In the genomic region with DNA sequence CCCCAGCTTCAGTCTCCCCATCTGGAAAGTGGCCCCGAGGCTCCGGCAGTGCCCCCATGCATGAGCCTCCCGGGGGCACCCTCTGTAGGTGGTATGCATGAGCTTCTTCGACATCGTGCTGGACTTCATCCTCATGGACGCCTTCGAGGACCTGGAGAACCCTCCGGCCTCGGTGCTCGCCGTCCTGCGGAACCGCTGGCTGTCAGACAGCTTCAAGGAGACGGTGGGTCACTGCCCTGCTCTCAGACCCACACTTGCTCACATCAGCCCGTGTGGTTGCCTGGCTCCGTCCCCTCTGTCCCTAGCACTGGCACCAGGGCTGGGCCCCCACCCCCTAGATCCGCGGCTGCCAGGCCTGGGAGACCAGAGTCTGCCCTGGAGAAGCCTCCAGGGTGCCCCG, we compare ENCODE assay signal across 13 cellular contexts. TPM values are rescaled to one million over a fixed set of nuclear protein-coding genes. Genes with fewer than 3 reads are reported as not detected.
DNase-seq lines count a peak whose midpoint lies in the region; ATAC-seq and TF ChIP-seq lines count a peak whose summit lies in the region.
"Had no signal": no experiment of that assay in that cellular context is flagged by ENCODE, and none has a peak within 500 bp of the region (broad histone marks: within the 10 kb centered on the region; RNA-seq: fewer than 3 reads in every experiment).

No MANE protein-coding gene starts in this region.

- DNase-seq in activated CD4-positive, alpha-beta T cell treated with anti-CD3 and anti-CD28 coated beads, Interleukin-2, amount 10 ng/mL, durations not matched to agents 7 days and 5 days: no peak
- no peak for DNase-seq in activated CD4-positive, alpha-beta T cell treated with anti-CD3 and anti-CD28 coated beads for 1 hour
- DNase-seq in activated CD8-positive, alpha-beta T cell treated with anti-CD3 and anti-CD28 coated beads for 36 hours: no peak
- DNase-seq in naive thymus-derived CD8-positive, alpha-beta T cell: no peak
- DNase-seq in dermis blood vessel endothelial cell: no peak
- DNase-seq: adrenal gland, COR-L47, GF-D8, Karpas-422, mesendoderm, NCI-H1436 treated with DMSO at 0.1 percent for 48 hours, uterus had no signal

- no peaks in the 10 kb centered on the region for H3K27me3 Mint-ChIP-seq in activated CD4-positive, alpha-beta T cell treated with anti-CD3 and anti-CD28 coated beads, Interleukin-2, amount 10 ng/mL, durations not matched to agents 7 days and 5 days
- H3K27me3 Mint-ChIP-seq in activated CD8-positive, alpha-beta T cell treated with anti-CD3 and anti-CD28 coated beads for 36 hours: no peaks in the 10 kb centered on the region
- no peaks in the 10 kb centered on the region for H3K27me3 Mint-ChIP-seq in naive thymus-derived CD8-positive, alpha-beta T cell

- CTCF ChIA-PET in activated CD4-positive, alpha-beta T cell treated with anti-CD3 and anti-CD28 coated beads, Interleukin-2, amount 10 ng/mL, durations not matched to agents 7 days and 5 days (lab: Charles Lee): interaction anchor here (0.5 to 1.5 kb wide), 5 partner anchors 10 to 166 kb away, joined by 3 to 4 read pairs (median 3); a partner anchor contains a TSS
- CTCF ChIA-PET in activated CD8-positive, alpha-beta T cell treated with anti-CD3 and anti-CD28 coated beads for 36 hours (lab: Charles Lee): interaction anchor here (1.1 to 1.8 kb wide), 3 partner anchors 12 to 40 kb away, joined by 3 to 6 read pairs (median 5); a partner anchor contains a TSS

- no peaks in the 10 kb centered on the region for H3K9me3 Mint-ChIP-seq in activated CD4-positive, alpha-beta T cell treated with anti-CD3 and anti-CD28 coated beads, Interleukin-2, amount 10 ng/mL, durations not matched to agents 7 days and 5 days
- H3K9me3 Mint-ChIP-seq in activated CD8-positive, alpha-beta T cell treated with anti-CD3 and anti-CD28 coated beads for 36 hours: no peaks in the 10 kb centered on the region
- H3K9me3 Mint-ChIP-seq in naive thymus-derived CD8-positive, alpha-beta T cell: no peaks in the 10 kb centered on the region

- H3K36me3 Mint-ChIP-seq in activated CD4-positive, alpha-beta T cell treated with anti-CD3 and anti-CD28 coated beads, Interleukin-2, amount 10 ng/mL, durations not matched to agents 7 days and 5 days (ENCODE audit: low read depth): peaks cover 24% of the 10 kb centered on the region
- peaks cover 19% of the 10 kb centered on the region for H3K36me3 Mint-ChIP-seq in activated CD8-positive, alpha-beta T cell treated with anti-CD3 and anti-CD28 coated beads for 36 hours (ENCODE audit: low read depth)
- H3K36me3 Mint-ChIP-seq in naive thymus-derived CD8-positive, alpha-beta T cell: peaks cover 0 to 30% (median 2%) of the 10 kb centered on the region in 3 donors

- no peak for ATAC-seq in activated CD8-positive, alpha-beta T cell treated with anti-CD3 and anti-CD28 coated beads for 36 hours
- no peak for ATAC-seq in naive thymus-derived CD8-positive, alpha-beta T cell
- ATAC-seq in GM21360 (IDR thresholded peaks at IDR 0.05; ENCODE audit: unreplicated experiment): no peak

- POLR2A ChIA-PET in activated CD4-positive, alpha-beta T cell treated with anti-CD3 and anti-CD28 coated beads, Interleukin-2, amount 10 ng/mL, durations not matched to agents 7 days and 5 days (lab: Charles Lee): no interaction called here
- POLR2A ChIA-PET in activated CD8-positive, alpha-beta T cell treated with anti-CD3 and anti-CD28 coated beads for 36 hours (lab: Charles Lee): interaction anchor here (0.8 to 1.3 kb wide), 4 partner anchors 12 to 572 kb away, joined by 3 to 5 read pairs (median 4); a partner anchor contains a TSS
- POLR2A ChIA-PET in naive thymus-derived CD8-positive, alpha-beta T cell (lab: Charles Lee): interaction anchor here (1.2 to 3.4 kb wide), 5 partner anchors 12 to 344 kb away, joined by 3 to 39 read pairs (median 4); a partner anchor contains a TSS

- H3K27ac Mint-ChIP-seq in activated CD4-positive, alpha-beta T cell treated with anti-CD3 and anti-CD28 coated beads, Interleukin-2, amount 10 ng/mL, durations not matched to agents 7 days and 5 days: peak overlapping the region; percentile 91
- peak overlapping the region; percentile 85 for H3K27ac Mint-ChIP-seq in activated CD8-positive, alpha-beta T cell treated with anti-CD3 and anti-CD28 coated beads for 36 hours
- peak overlapping the region; percentile 78 to 96 (median 90) for H3K27ac Mint-ChIP-seq in naive thymus-derived CD8-positive, alpha-beta T cell

- TF ChIP-seq CTCF in activated CD8-positive, alpha-beta T cell treated with anti-CD3 and anti-CD28 coated beads for 36 hours (IDR thresholded peaks at IDR 0.05): no peak

- intact Hi-C loops in activated CD8-positive, alpha-beta T cell treated with anti-CD3 and anti-CD28 coated beads for 36 hours (cut with micrococcal nuclease): no loop called here

- peaks cover 46% of the 10 kb centered on the region for H3K4me1 Mint-ChIP-seq in activated CD4-positive, alpha-beta T cell treated with anti-CD3 and anti-CD28 coated beads, Interleukin-2, amount 10 ng/mL, durations not matched to agents 7 days and 5 days
- peaks cover 37% of the 10 kb centered on the region for H3K4me1 Mint-ChIP-seq in activated CD8-positive, alpha-beta T cell treated with anti-CD3 and anti-CD28 coated beads for 36 hours (ENCODE audit: low read depth)
- H3K4me1 Mint-ChIP-seq in naive thymus-derived CD8-positive, alpha-beta T cell: peaks cover 17 to 48% (median 41%) of the 10 kb centered on the region in 4 donors

- H3K4me3 Mint-ChIP-seq in activated CD4-positive, alpha-beta T cell treated with anti-CD3 and anti-CD28 coated beads, Interleukin-2, amount 10 ng/mL, durations not matched to agents 7 days and 5 days: no peak overlapping the region
- H3K4me3 Mint-ChIP-seq in activated CD8-positive, alpha-beta T cell treated with anti-CD3 and anti-CD28 coated beads for 36 hours: peak overlapping the region; percentile 62
- peak overlapping the region in 6 of 10 donors; percentile 63 to 82 (median 70) for H3K4me3 Mint-ChIP-seq in naive thymus-derived CD8-positive, alpha-beta T cell

RNA-seq across cellular contexts. Expression of a gene that starts 12.8 kb away (rescaled TPM):
- 10 to 100 TPM; 19.5 to 19.6 TPM for total RNA-seq in activated CD4-positive, alpha-beta T cell treated with anti-CD3 and anti-CD28 coated beads, Interleukin-2, amount 10 ng/mL, durations not matched to agents 7 days and 5 days
- total RNA-seq in activated CD8-positive, alpha-beta T cell treated with anti-CD3 and anti-CD28 coated beads for 36 hours: 10 to 100 TPM; 12.7 to 15.2 TPM
- 10 to 100 TPM in 1 of 2 experiments, 1 to 10 TPM in 1; 9.5 to 11.1 TPM for total RNA-seq in naive thymus-derived CD8-positive, alpha-beta T cell
- 1 to 10 TPM; 5.7 to 7.9 (median 7.1) TPM for polyA plus RNA-seq in naive thymus-derived CD8-positive, alpha-beta T cell
- total RNA-seq in dermis blood vessel endothelial cell: 10.7 and 15.5 TPM in 2 replicates

RNA-seq across cellular contexts. Expression of a gene that starts 31.7 kb away (rescaled TPM):
- 10 to 100 TPM; 33.8 to 43.1 TPM for total RNA-seq in activated CD4-positive, alpha-beta T cell treated with anti-CD3 and anti-CD28 coated beads, Interleukin-2, amount 10 ng/mL, durations not matched to agents 7 days and 5 days
- total RNA-seq in activated CD8-positive, alpha-beta T cell treated with anti-CD3 and anti-CD28 coated beads for 36 hours: 10 to 100 TPM; 34.6 to 35.8 TPM
- total RNA-seq in naive thymus-derived CD8-positive, alpha-beta T cell: 10 to 100 TPM; 77.9 to 88.3 TPM
- 10 to 100 TPM in 1 of 3 donors, 1 to 10 TPM in 2; 5.9 to 11.3 (median 7.2) TPM for polyA plus RNA-seq in naive thymus-derived CD8-positive, alpha-beta T cell
- total RNA-seq in dermis blood vessel endothelial cell: 34.4 and 39.5 TPM in 2 replicates

RNA-seq across cellular contexts. Expression of a gene that starts 40.0 kb away (rescaled TPM):
- 100 to 1,000 TPM; 111 to 124 TPM for total RNA-seq in activated CD4-positive, alpha-beta T cell treated with anti-CD3 and anti-CD28 coated beads, Interleukin-2, amount 10 ng/mL, durations not matched to agents 7 days and 5 days
- total RNA-seq in activated CD8-positive, alpha-beta T cell treated with anti-CD3 and anti-CD28 coated beads for 36 hours: 10 to 100 TPM; 49.3 to 50.8 TPM
- total RNA-seq in naive thymus-derived CD8-positive, alpha-beta T cell: 100 to 1,000 TPM; 109 to 113 TPM
- polyA plus RNA-seq in naive thymus-derived CD8-positive, alpha-beta T cell: 10 to 100 TPM; 21.7 to 40.9 (median 37.8) TPM
- 60.2 and 70.1 TPM in 2 replicates for total RNA-seq in dermis blood vessel endothelial cell

RNA-seq across cellular contexts. Expression of a gene that starts 42.5 kb away (rescaled TPM):
- 10 to 100 TPM; 20.4 to 25.2 TPM for total RNA-seq in activated CD4-positive, alpha-beta T cell treated with anti-CD3 and anti-CD28 coated beads, Interleukin-2, amount 10 ng/mL, durations not matched to agents 7 days and 5 days
- 10 to 100 TPM; 11.8 to 12.7 TPM for total RNA-seq in activated CD8-positive, alpha-beta T cell treated with anti-CD3 and anti-CD28 coated beads for 36 hours
- 10 to 100 TPM; 10.9 to 11.3 TPM for total RNA-seq in naive thymus-derived CD8-positive, alpha-beta T cell
- 10 to 100 TPM; 10.7 to 15.5 (median 11.9) TPM for polyA plus RNA-seq in naive thymus-derived CD8-positive, alpha-beta T cell
- 34.0 and 61.8 TPM in 2 replicates for total RNA-seq in dermis blood vessel endothelial cell

RNA-seq across cellular contexts. Expression of a gene that starts 43.1 kb away (rescaled TPM):
- total RNA-seq in activated CD4-positive, alpha-beta T cell treated with anti-CD3 and anti-CD28 coated beads, Interleukin-2, amount 10 ng/mL, durations not matched to agents 7 days and 5 days: 100 to 1,000 TPM in 1 of 2 experiments, 10 to 100 TPM in 1; 96.4 to 111 TPM
- 10 to 100 TPM; 95.3 to 98.5 TPM for total RNA-seq in activated CD8-positive, alpha-beta T cell treated with anti-CD3 and anti-CD28 coated beads for 36 hours
- 10 to 100 TPM; 59.7 to 60.6 TPM for total RNA-seq in naive thymus-derived CD8-positive, alpha-beta T cell
- 10 to 100 TPM; 13.7 to 15.5 (median 14.2) TPM for polyA plus RNA-seq in naive thymus-derived CD8-positive, alpha-beta T cell
- 80.0 and 145 TPM in 2 replicates for total RNA-seq in dermis blood vessel endothelial cell
